In the genomic region with DNA sequence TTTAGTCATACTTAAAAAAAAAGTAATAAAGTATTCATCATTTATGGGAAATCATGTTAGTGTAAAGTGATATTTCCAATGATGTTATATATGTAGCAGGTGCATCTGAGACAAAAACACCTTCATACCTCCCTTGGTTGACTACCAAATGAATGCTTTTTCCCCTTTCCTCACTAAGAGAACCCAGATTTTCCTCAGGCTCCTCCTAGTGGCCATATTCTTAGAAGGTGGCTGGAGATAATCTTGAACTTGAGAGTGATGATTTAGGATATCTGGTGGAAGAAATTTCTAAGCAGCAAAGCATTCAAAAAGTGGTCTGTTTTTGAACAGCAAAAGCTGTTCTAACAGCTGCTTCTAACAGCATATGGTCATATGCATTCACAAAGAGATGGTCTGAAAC, we compare ENCODE assay signal across 1 cellular context.
TF ChIP-seq lines count a peak whose summit lies in the region.

No MANE protein-coding gene starts in this region.

TF ChIP-seq in SK-N-SH treated with all-trans-retinoic acid at 6 μM for 48 hours, 23 proteins besides CTCF, POLR2A, EP300 and RAD21 (continued from another document):
- TF ChIP-seq, protein P1, sequence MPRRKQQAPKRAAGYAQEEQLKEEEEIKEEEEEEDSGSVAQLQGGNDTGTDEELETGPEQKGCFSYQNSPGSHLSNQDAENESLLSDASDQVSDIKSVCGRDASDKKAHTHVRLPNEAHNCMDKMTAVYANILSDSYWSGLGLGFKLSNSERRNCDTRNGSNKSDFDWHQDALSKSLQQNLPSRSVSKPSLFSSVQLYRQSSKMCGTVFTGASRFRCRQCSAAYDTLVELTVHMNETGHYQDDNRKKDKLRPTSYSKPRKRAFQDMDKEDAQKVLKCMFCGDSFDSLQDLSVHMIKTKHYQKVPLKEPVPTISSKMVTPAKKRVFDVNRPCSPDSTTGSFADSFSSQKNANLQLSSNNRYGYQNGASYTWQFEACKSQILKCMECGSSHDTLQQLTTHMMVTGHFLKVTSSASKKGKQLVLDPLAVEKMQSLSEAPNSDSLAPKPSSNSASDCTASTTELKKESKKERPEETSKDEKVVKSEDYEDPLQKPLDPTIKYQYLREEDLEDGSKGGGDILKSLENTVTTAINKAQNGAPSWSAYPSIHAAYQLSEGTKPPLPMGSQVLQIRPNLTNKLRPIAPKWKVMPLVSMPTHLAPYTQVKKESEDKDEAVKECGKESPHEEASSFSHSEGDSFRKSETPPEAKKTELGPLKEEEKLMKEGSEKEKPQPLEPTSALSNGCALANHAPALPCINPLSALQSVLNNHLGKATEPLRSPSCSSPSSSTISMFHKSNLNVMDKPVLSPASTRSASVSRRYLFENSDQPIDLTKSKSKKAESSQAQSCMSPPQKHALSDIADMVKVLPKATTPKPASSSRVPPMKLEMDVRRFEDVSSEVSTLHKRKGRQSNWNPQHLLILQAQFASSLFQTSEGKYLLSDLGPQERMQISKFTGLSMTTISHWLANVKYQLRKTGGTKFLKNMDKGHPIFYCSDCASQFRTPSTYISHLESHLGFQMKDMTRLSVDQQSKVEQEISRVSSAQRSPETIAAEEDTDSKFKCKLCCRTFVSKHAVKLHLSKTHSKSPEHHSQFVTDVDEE (CRISPR knock-in tag; IDR thresholded peaks at IDR 0.05), result no peak
- TF ChIP-seq ZFP30 (CRISPR knock-in tag; IDR thresholded peaks at IDR 0.05) (no peak), TOX (CRISPR knock-in tag; IDR thresholded peaks at IDR 0.05; ENCODE audit: borderline replicate concordance) (no peak)
